In genomic region chr3:159865042-159865579, GRCh38 we compare ENCODE assay signal across 13 cellular contexts. TPM values are rescaled to one million over a fixed set of nuclear protein-coding genes. Genes with fewer than 3 reads are reported as not detected.
A peak's percentile ranks its signal among the peaks of the same experiment; 100 is the strongest.
DNase-seq lines count a peak whose midpoint lies in the region; ATAC-seq and TF ChIP-seq lines count a peak whose summit lies in the region.
"Had no signal": no experiment of that assay in that cellular context is flagged by ENCODE, and none has a peak within 500 bp of the region (broad histone marks: within the 10 kb centered on the region; RNA-seq: fewer than 3 reads in every experiment).

No MANE protein-coding gene starts in this region.

- no peak for TF ChIP-seq CTCF in coronary artery (IDR thresholded peaks at IDR 0.05)

- H3K9me3 ChIP-seq in muscle layer of duodenum (ENCODE audit: control insufficient read depth in 1 of 2, low read length in 2 of 2) = no peaks in the 10 kb centered on the region
- H3K9me3 ChIP-seq: BLaER1 had no signal

- peak overlapping the region; percentile 47 for H3K4me3 ChIP-seq in ACC112 (ENCODE audit: low read depth, low read length)
- no peak overlapping the region for H3K4me3 ChIP-seq in coronary artery
- H3K4me3 ChIP-seq in muscle layer of duodenum (ENCODE audit: low read depth in 1 of 2, low read length in 2 of 2) = no peak overlapping the region
- H3K4me3 ChIP-seq: BLaER1 had no signal

- H3K4me3 Mint-ChIP-seq in activated CD8-positive, alpha-beta T cell treated with anti-CD3 and anti-CD28 coated beads, Interleukin-2, amount 10 ng/mL, durations not matched to agents 7 days and 5 days = no peak overlapping the region
- H3K4me3 Mint-ChIP-seq: activated CD8-positive, alpha-beta T cell treated with anti-CD3 and anti-CD28 coated beads for 36 hours; activated naive CD8-positive, alpha-beta T cell treated with anti-CD3 and anti-CD28 coated beads, Interleukin-2, amount 50 U/mL, for 24 hours had no signal

- H3K27me3 Mint-ChIP-seq in activated CD8-positive, alpha-beta T cell treated with anti-CD3 and anti-CD28 coated beads, Interleukin-2, amount 10 ng/mL, durations not matched to agents 7 days and 5 days (ENCODE audit: low read depth) = peaks cover 16% of the 10 kb centered on the region
- H3K27me3 Mint-ChIP-seq: activated CD8-positive, alpha-beta T cell treated with anti-CD3 and anti-CD28 coated beads for 36 hours had no signal

- H3K4me1 Mint-ChIP-seq in activated CD8-positive, alpha-beta T cell treated with anti-CD3 and anti-CD28 coated beads, Interleukin-2, amount 10 ng/mL, durations not matched to agents 7 days and 5 days (ENCODE audit: low read depth) = no peaks in the 10 kb centered on the region

- H2AFZ ChIP-seq in ACC112 (ENCODE audit: low read length, unreplicated experiment) = peak overlapping the region; percentile 66

- no peak for TF ChIP-seq EP300 in Ishikawa (IDR thresholded peaks at IDR 0.05; ENCODE audit: borderline replicate concordance)

- no peaks in the 10 kb centered on the region for H3K9me3 Mint-ChIP-seq in activated CD8-positive, alpha-beta T cell treated with anti-CD3 and anti-CD28 coated beads, Interleukin-2, amount 10 ng/mL, durations not matched to agents 7 days and 5 days (ENCODE audit: insufficient read depth)
- H3K9me3 Mint-ChIP-seq: activated CD8-positive, alpha-beta T cell treated with anti-CD3 and anti-CD28 coated beads for 36 hours; activated naive CD8-positive, alpha-beta T cell treated with anti-CD3 and anti-CD28 coated beads, Interleukin-2, amount 50 U/mL, for 24 hours had no signal

- peaks cover 41% of the 10 kb centered on the region for H3K79me2 ChIP-seq in ACC112 (ENCODE audit: control insufficient read depth, insufficient read depth, low read length, unreplicated experiment)

- H3K27ac ChIP-seq in ACC112 (ENCODE audit: low read depth, low read length) (peak overlapping the region; percentile 60), coronary artery (peak overlapping the region; percentile 4 to 53), muscle layer of duodenum (ENCODE audit: low read length) (peak overlapping the region; percentile 56)
- H3K27ac ChIP-seq: BLaER1 had no signal

- TF ChIP-seq RAD21 in Ishikawa (IDR thresholded peaks at IDR 0.05; ENCODE audit: low read depth) = no peak

- POLR2A ChIA-PET in activated CD8-positive, alpha-beta T cell treated with anti-CD3 and anti-CD28 coated beads, Interleukin-2, amount 10 ng/mL, durations not matched to agents 7 days and 5 days (lab: Charles Lee) = no interaction called here

- no peak overlapping the region for H3K27ac Mint-ChIP-seq in activated CD8-positive, alpha-beta T cell treated with anti-CD3 and anti-CD28 coated beads, Interleukin-2, amount 10 ng/mL, durations not matched to agents 7 days and 5 days
- H3K27ac Mint-ChIP-seq: activated CD8-positive, alpha-beta T cell treated with anti-CD3 and anti-CD28 coated beads for 36 hours; activated naive CD8-positive, alpha-beta T cell treated with anti-CD3 and anti-CD28 coated beads, Interleukin-2, amount 50 U/mL, for 24 hours had no signal

- CTCF ChIA-PET in activated CD8-positive, alpha-beta T cell treated with anti-CD3 and anti-CD28 coated beads, Interleukin-2, amount 10 ng/mL, durations not matched to agents 7 days and 5 days (lab: Charles Lee) = interaction anchor here (0.9 kb wide), 1 partner anchor 124 kb away, joined by 3 read pairs; the partner anchor contains the start of gene IL12A

- H3K27me3 ChIP-seq in ACC112 (ENCODE audit: insufficient read depth, low read length) (no peaks in the 10 kb centered on the region), muscle layer of duodenum (ENCODE audit: low read depth, low read length) (no peaks in the 10 kb centered on the region)
- H3K27me3 ChIP-seq: BLaER1 had no signal

- H3K4me1 ChIP-seq in ACC112 (ENCODE audit: control insufficient read depth, insufficient read depth, low read length, unreplicated experiment) = peaks cover 54% of the 10 kb centered on the region
- peaks cover 16 to 32% of the 10 kb centered on the region in 2 donors for H3K4me1 ChIP-seq in muscle layer of duodenum (ENCODE audit: control insufficient read depth in 1 of 2, insufficient read depth in 2 of 2, low read length in 2 of 2)

- no peaks in the 10 kb centered on the region for H3K36me3 Mint-ChIP-seq in activated CD8-positive, alpha-beta T cell treated with anti-CD3 and anti-CD28 coated beads, Interleukin-2, amount 10 ng/mL, durations not matched to agents 7 days and 5 days (ENCODE audit: low read depth)

- ATAC-seq in GM21367 (IDR thresholded peaks at IDR 0.05; ENCODE audit: unreplicated experiment) (no peak), GM18498 (IDR thresholded peaks at IDR 0.05; ENCODE audit: unreplicated experiment) (no peak), HG03520 (IDR thresholded peaks at IDR 0.05; ENCODE audit: unreplicated experiment) (no peak)
- ATAC-seq in activated CD8-positive, alpha-beta T cell treated with anti-CD3 and anti-CD28 coated beads, Interleukin-2, amount 10 ng/mL, durations not matched to agents 7 days and 5 days = no peak
- ATAC-seq: activated CD8-positive, alpha-beta T cell treated with anti-CD3 and anti-CD28 coated beads for 36 hours; activated naive CD8-positive, alpha-beta T cell treated with anti-CD3 and anti-CD28 coated beads, Interleukin-2, amount 50 U/mL, for 24 hours; left lobe of liver had no signal

- peaks cover 6% of the 10 kb centered on the region; the same call in 1 of the 2 replicates for H3K36me3 ChIP-seq in ACC112 (ENCODE audit: insufficient read depth, low read length)
- peaks cover 0 to 10% of the 10 kb centered on the region in 2 donors for H3K36me3 ChIP-seq in muscle layer of duodenum (ENCODE audit: control insufficient read depth in 1 of 2, insufficient read depth in 2 of 2, low read length in 2 of 2)
- H3K36me3 ChIP-seq: BLaER1 had no signal

- DNase-seq in coronary artery (ENCODE audit: low spot score) = no peak
- no peak for DNase-seq in activated CD8-positive, alpha-beta T cell treated with anti-CD3 and anti-CD28 coated beads, Interleukin-2, amount 10 ng/mL, durations not matched to agents 7 days and 5 days
- DNase-seq: activated CD8-positive, alpha-beta T cell treated with anti-CD3 and anti-CD28 coated beads for 36 hours; activated naive CD8-positive, alpha-beta T cell treated with anti-CD3 and anti-CD28 coated beads, Interleukin-2, amount 50 U/mL, for 24 hours; NCI-H146 had no signal

TF ChIP-seq in Ishikawa, 13 proteins besides CTCF, POLR2A, EP300 and RAD21:
- TF ChIP-seq USF1 (IDR thresholded peaks at IDR 0.05) (peak; percentile 32; the same call in 1 of the 2 replicates), EGR1 (IDR thresholded peaks at IDR 0.05) (no peak), ZBTB7A (IDR thresholded peaks at IDR 0.05; ENCODE audit: low read depth) (no peak)
TF ChIP-seq in Ishikawa: peak in this region for 1.

RNA-seq across cellular contexts. Expression of gene SCHIP1, which starts 25.4 kb away (rescaled TPM):
- total RNA-seq in activated CD8-positive, alpha-beta T cell treated with anti-CD3 and anti-CD28 coated beads, Interleukin-2, amount 10 ng/mL, durations not matched to agents 7 days and 5 days = not detected
- total RNA-seq: activated CD8-positive, alpha-beta T cell treated with anti-CD3 and anti-CD28 coated beads for 36 hours had no signal
